23 cellular contexts compared by ENCODE assay signal in genomic region chr10:20303453-20304152, GRCh38.
"Had no signal": no experiment of that assay in that cellular context is flagged by ENCODE, and none has a peak within 500 bp of the region (broad histone marks: within the 10 kb centered on the region; RNA-seq: fewer than 3 reads in every experiment).

No MANE protein-coding gene starts in this region.

- H3K36me3 Mint-ChIP-seq: memory B cell; neural progenitor cell; stimulated activated effector memory CD8-positive, alpha-beta T cell treated with anti-CD3 and anti-CD28 coated beads, Interleukin-12 subunit alpha, Interleukin-12 subunit beta, amount 100 ng/mL, for 72 hours had no signal

- H3K9me3 ChIP-seq: left ventricle myocardium inferior, lower lobe of right lung, ovary, right atrium auricular region, suprapubic skin, thyroid gland had no signal

- H3K4me1 ChIP-seq: foreskin keratinocyte, left ventricle myocardium inferior, lower lobe of right lung, neural progenitor cell, right atrium auricular region, suprapubic skin, thyroid gland had no signal

- H3K4me3 Mint-ChIP-seq: dendritic cell treated with granulocyte-macrophage colony-stimulating factor and Interleukin-4, amounts not matched to agents 40 ng/mL and 50 ng/mL, for 4 days; endodermal cell; immature natural killer cell; memory B cell; mesothelial cell of epicardium; natural killer cell treated with Interleukin-12 subunit alpha and Interleukin-12 subunit beta and Interleukin-15 and Interleukin-18, amount 100 ng/mL, for 72 hours; neural progenitor cell; stimulated activated effector memory CD8-positive, alpha-beta T cell treated with anti-CD3 and anti-CD28 coated beads, Interleukin-12 subunit alpha, Interleukin-12 subunit beta, amount 100 ng/mL, for 72 hours; type B pancreatic cell had no signal

- H3K27me3 Mint-ChIP-seq: dendritic cell treated with granulocyte-macrophage colony-stimulating factor and Interleukin-4, amounts not matched to agents 40 ng/mL and 50 ng/mL, for 4 days; memory B cell; natural killer cell treated with Interleukin-12 subunit alpha and Interleukin-12 subunit beta and Interleukin-15 and Interleukin-18, amount 100 ng/mL, for 72 hours; type B pancreatic cell had no signal

- ATAC-seq: foreskin keratinocyte; lower lobe of right lung; natural killer cell treated with Interleukin-12 subunit alpha and Interleukin-12 subunit beta and Interleukin-15 and Interleukin-18, amount 100 ng/mL, for 72 hours; stimulated activated effector memory CD8-positive, alpha-beta T cell treated with anti-CD3 and anti-CD28 coated beads, Interleukin-12 subunit alpha, Interleukin-12 subunit beta, amount 100 ng/mL, for 72 hours; stimulated activated naive CD8-positive, alpha-beta T cell treated with anti-CD3 and anti-CD28 coated beads, Interleukin-15, Interleukin-2, amounts not matched to agents 100 U/mL and 50 U/mL, for 24 hours had no signal

- H3K9me3 Mint-ChIP-seq: natural killer cell treated with Interleukin-12 subunit alpha and Interleukin-12 subunit beta and Interleukin-15 and Interleukin-18, amount 100 ng/mL, for 72 hours had no signal

- H3K27ac Mint-ChIP-seq: dendritic cell treated with granulocyte-macrophage colony-stimulating factor and Interleukin-4, amounts not matched to agents 40 ng/mL and 50 ng/mL, for 4 days; endodermal cell; memory B cell; mesothelial cell of epicardium; natural killer cell treated with Interleukin-12 subunit alpha and Interleukin-12 subunit beta and Interleukin-15 and Interleukin-18, amount 100 ng/mL, for 72 hours; neural progenitor cell; stimulated activated effector memory CD8-positive, alpha-beta T cell treated with anti-CD3 and anti-CD28 coated beads, Interleukin-12 subunit alpha, Interleukin-12 subunit beta, amount 100 ng/mL, for 72 hours; type B pancreatic cell had no signal

- H3K4me1 Mint-ChIP-seq: endodermal cell; immature natural killer cell; memory B cell; neural progenitor cell; stimulated activated effector memory CD8-positive, alpha-beta T cell treated with anti-CD3 and anti-CD28 coated beads, Interleukin-12 subunit alpha, Interleukin-12 subunit beta, amount 100 ng/mL, for 72 hours had no signal

- H3K27me3 ChIP-seq: foreskin keratinocyte, neural progenitor cell, ovary, right atrium auricular region, suprapubic skin, thyroid gland had no signal

- DNase-seq: effector CD4-positive, alpha-beta T cell; endodermal cell; erythroblast; foreskin keratinocyte; immature natural killer cell; left ventricle myocardium inferior; lower lobe of right lung; nucleus accumbens; ovary; stimulated activated CD4-positive, alpha-beta T cell treated with anti-CD3 and anti-CD28 coated beads, Interleukin-2, amount 100 ng/mL, for 48 hours; stimulated activated CD8-positive, alpha-beta memory T cell treated with anti-CD3 and anti-CD28 coated beads, Interleukin-4, amount 100 ng/mL, for 48 hours; stimulated activated naive CD8-positive, alpha-beta T cell treated with anti-CD3 and anti-CD28 coated beads, Interleukin-15, Interleukin-2, amounts not matched to agents 100 U/mL and 50 U/mL, for 24 hours; thyroid gland had no signal

- H3K4me3 ChIP-seq: left ventricle myocardium inferior, lower lobe of right lung, neural progenitor cell, ovary, right atrium auricular region, smooth muscle cell, suprapubic skin, thyroid gland had no signal

- H3K36me3 ChIP-seq: left ventricle myocardium inferior, lower lobe of right lung, neural progenitor cell, ovary, right atrium auricular region, suprapubic skin, thyroid gland had no signal
